In the genomic region with DNA sequence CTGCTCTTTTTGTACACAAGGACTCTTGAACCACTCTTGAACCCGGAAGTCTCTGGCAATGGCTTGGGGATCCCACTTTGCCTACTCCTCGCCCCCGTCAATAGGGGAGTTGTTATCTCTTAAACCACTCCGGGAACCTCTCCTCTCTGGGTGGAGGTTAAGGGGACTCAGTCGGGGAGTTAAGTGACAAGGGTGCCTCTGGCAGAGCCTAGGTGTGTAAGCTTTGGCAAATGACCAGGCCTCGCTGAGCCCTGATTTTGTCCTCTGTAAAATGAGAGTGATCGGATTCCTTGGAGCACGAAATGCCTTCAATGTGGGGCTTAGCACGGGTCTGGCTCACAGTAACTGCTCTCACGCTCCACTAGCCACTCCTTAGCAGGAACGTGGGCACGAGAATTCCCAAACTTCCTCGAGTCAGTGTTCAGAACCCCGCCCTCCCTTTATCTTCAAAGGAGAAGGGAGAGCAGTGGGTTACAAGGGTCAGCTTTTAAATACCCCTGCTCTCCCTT, we compare ENCODE assay signal across 9 cellular contexts.
DNase-seq lines count a peak whose midpoint lies in the region; ATAC-seq lines count a peak whose summit lies in the region.
"Had no signal": no experiment of that assay in that cellular context is flagged by ENCODE, and none has a peak within 500 bp of the region (broad histone marks: within the 10 kb centered on the region; RNA-seq: fewer than 3 reads in every experiment).

No MANE protein-coding gene starts in this region.

- H3K4me1 Mint-ChIP-seq in activated CD8-positive, alpha-beta T cell treated with anti-CD3 and anti-CD28 coated beads, Interleukin-2, amount 10 ng/mL, durations not matched to agents 7 days and 5 days (ENCODE audit: low read depth), result peaks cover 32% of the 10 kb centered on the region
- peaks cover 42% of the 10 kb centered on the region for H3K4me1 Mint-ChIP-seq in stimulated activated naive CD8-positive, alpha-beta T cell treated with anti-CD3 and anti-CD28 coated beads, Interleukin-15, amount 100 ng/mL, for 72 hours

- H3K27me3 Mint-ChIP-seq in activated CD8-positive, alpha-beta T cell treated with anti-CD3 and anti-CD28 coated beads, Interleukin-2, amount 10 ng/mL, durations not matched to agents 7 days and 5 days (ENCODE audit: low read depth), result peaks cover 8% of the 10 kb centered on the region
- peaks cover 20% of the 10 kb centered on the region for H3K27me3 Mint-ChIP-seq in stimulated activated naive CD8-positive, alpha-beta T cell treated with anti-CD3 and anti-CD28 coated beads, Interleukin-15, amount 100 ng/mL, for 72 hours

- H3K36me3 Mint-ChIP-seq in activated CD8-positive, alpha-beta T cell treated with anti-CD3 and anti-CD28 coated beads, Interleukin-2, amount 10 ng/mL, durations not matched to agents 7 days and 5 days (ENCODE audit: low read depth), result no peaks in the 10 kb centered on the region

- DNase-seq in DMS53 (lab: John Stamatoyannopoulos, UW) (peak; percentile 49), DMS53 treated with DMSO at 0.1 percent for 48 hours (lab: John Stamatoyannopoulos, UW; ENCODE audit: unreplicated experiment) (no peak), islet precursor cell (peak; percentile 83), COLO668 (lab: John Stamatoyannopoulos, UW; ENCODE audit: unreplicated experiment) (no peak)
- no peak for DNase-seq in activated CD8-positive, alpha-beta T cell treated with anti-CD3 and anti-CD28 coated beads, Interleukin-2, amount 10 ng/mL, durations not matched to agents 7 days and 5 days
- DNase-seq in stimulated activated naive CD8-positive, alpha-beta T cell treated with anti-CD3 and anti-CD28 coated beads, Interleukin-15, amount 100 ng/mL, for 72 hours, result no peak
- DNase-seq in stimulated activated naive CD4-positive, alpha-beta T cell (lab: John Stamatoyannopoulos, UW), result no peak
- DNase-seq: NCI-H446 had no signal

- no peak overlapping the region for H3K27ac Mint-ChIP-seq in activated CD8-positive, alpha-beta T cell treated with anti-CD3 and anti-CD28 coated beads, Interleukin-2, amount 10 ng/mL, durations not matched to agents 7 days and 5 days
- H3K27ac Mint-ChIP-seq in stimulated activated naive CD8-positive, alpha-beta T cell treated with anti-CD3 and anti-CD28 coated beads, Interleukin-15, amount 100 ng/mL, for 72 hours, result peak overlapping the region; percentile 58 to 59

- POLR2A ChIA-PET in activated CD8-positive, alpha-beta T cell treated with anti-CD3 and anti-CD28 coated beads, Interleukin-2, amount 10 ng/mL, durations not matched to agents 7 days and 5 days (lab: Charles Lee), result interaction anchor here (0.6 to 2.5 kb wide), 5 partner anchors 108 to 504 kb away, joined by 3 to 10 read pairs (median 3); a partner anchor contains a TSS

- no peaks in the 10 kb centered on the region for H3K9me3 Mint-ChIP-seq in activated CD8-positive, alpha-beta T cell treated with anti-CD3 and anti-CD28 coated beads, Interleukin-2, amount 10 ng/mL, durations not matched to agents 7 days and 5 days (ENCODE audit: insufficient read depth)
- no peaks in the 10 kb centered on the region for H3K9me3 Mint-ChIP-seq in stimulated activated naive CD8-positive, alpha-beta T cell treated with anti-CD3 and anti-CD28 coated beads, Interleukin-15, amount 100 ng/mL, for 72 hours

- CTCF ChIA-PET in activated CD8-positive, alpha-beta T cell treated with anti-CD3 and anti-CD28 coated beads, Interleukin-2, amount 10 ng/mL, durations not matched to agents 7 days and 5 days (lab: Charles Lee), result interaction anchor here (0.9 to 9.9 kb wide), 37 partner anchors 9 to 607 kb away, joined by 3 to 271 read pairs (median 6); a partner anchor contains a TSS

- no peak for ATAC-seq in activated CD8-positive, alpha-beta T cell treated with anti-CD3 and anti-CD28 coated beads, Interleukin-2, amount 10 ng/mL, durations not matched to agents 7 days and 5 days
- ATAC-seq in stimulated activated naive CD8-positive, alpha-beta T cell treated with anti-CD3 and anti-CD28 coated beads, Interleukin-15, amount 100 ng/mL, for 72 hours, result no peak
- ATAC-seq in HG03175 (IDR thresholded peaks at IDR 0.05; ENCODE audit: unreplicated experiment), result no peak

- peak overlapping the region; percentile 78 for H3K4me3 Mint-ChIP-seq in activated CD8-positive, alpha-beta T cell treated with anti-CD3 and anti-CD28 coated beads, Interleukin-2, amount 10 ng/mL, durations not matched to agents 7 days and 5 days
- peak overlapping the region; percentile 78 to 81 for H3K4me3 Mint-ChIP-seq in stimulated activated naive CD8-positive, alpha-beta T cell treated with anti-CD3 and anti-CD28 coated beads, Interleukin-15, amount 100 ng/mL, for 72 hours

Comparison
In these comparisons a context has a peak if more than half of its experiments do, and no peak if none do; other contexts are left out.
1. DNase-seq: peak in DMS53 (single experiment) and islet precursor cell (single experiment); none in DMS53 treated with DMSO at 0.1 percent for 48 hours (single experiment), activated CD8-positive, alpha-beta T cell treated with anti-CD3 and anti-CD28 coated beads, Interleukin-2, amount 10 ng/mL, durations not matched to agents 7 days and 5 days (single experiment), stimulated activated naive CD8-positive, alpha-beta T cell treated with anti-CD3 and anti-CD28 coated beads, Interleukin-15, amount 100 ng/mL, for 72 hours (0 of 2), COLO668 (single experiment) and stimulated activated naive CD4-positive, alpha-beta T cell (0 of 6).